In the genomic region with DNA sequence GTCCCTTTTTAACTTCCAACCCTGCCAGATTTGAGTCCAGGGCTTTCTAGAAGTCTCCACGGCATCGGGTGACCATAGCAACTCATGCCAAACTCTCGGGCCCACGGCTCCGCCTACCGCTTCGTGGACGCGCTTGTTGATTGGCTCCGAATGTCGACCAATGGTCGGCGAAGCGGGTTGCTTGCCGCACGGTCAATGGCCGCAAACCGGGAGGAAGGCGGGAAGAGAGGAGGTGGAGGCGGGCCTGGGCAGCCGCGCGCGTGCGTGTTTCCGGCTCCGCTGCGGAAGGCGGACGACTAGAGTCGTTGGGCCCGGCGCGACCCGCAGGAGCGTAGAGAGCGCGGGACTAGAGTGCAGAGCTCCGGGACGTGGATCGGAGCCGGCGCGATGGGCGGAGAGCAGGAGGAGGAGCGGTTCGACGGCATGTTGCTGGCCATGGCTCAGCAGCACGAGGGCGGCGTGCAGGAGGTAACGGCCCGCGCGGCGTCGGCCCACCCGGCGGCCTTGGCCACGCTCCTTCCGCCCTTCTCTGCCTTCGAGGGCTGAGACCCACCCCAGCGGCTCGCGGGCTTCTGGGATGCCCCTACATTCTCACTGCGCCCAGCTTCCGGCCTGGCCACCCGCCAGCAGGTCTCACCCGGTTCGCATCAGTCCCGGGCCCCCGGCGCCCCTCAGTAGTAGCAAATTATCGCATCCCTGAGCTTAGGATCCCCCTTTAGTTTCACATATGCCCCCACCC, we compare ENCODE assay signal across 1 cellular context.
TF ChIP-seq lines count a peak whose summit lies in the region.

A gene (plus strand): TSS at position 282 of the 739 bp plus-strand sequence. CDS start 106 bp downstream, at position 388.

TF ChIP-seq in HepG2, 621 proteins besides CTCF, POLR2A, EP300 and RAD21 (continued from another document and continues in another):
- TF ChIP-seq, protein P1, sequence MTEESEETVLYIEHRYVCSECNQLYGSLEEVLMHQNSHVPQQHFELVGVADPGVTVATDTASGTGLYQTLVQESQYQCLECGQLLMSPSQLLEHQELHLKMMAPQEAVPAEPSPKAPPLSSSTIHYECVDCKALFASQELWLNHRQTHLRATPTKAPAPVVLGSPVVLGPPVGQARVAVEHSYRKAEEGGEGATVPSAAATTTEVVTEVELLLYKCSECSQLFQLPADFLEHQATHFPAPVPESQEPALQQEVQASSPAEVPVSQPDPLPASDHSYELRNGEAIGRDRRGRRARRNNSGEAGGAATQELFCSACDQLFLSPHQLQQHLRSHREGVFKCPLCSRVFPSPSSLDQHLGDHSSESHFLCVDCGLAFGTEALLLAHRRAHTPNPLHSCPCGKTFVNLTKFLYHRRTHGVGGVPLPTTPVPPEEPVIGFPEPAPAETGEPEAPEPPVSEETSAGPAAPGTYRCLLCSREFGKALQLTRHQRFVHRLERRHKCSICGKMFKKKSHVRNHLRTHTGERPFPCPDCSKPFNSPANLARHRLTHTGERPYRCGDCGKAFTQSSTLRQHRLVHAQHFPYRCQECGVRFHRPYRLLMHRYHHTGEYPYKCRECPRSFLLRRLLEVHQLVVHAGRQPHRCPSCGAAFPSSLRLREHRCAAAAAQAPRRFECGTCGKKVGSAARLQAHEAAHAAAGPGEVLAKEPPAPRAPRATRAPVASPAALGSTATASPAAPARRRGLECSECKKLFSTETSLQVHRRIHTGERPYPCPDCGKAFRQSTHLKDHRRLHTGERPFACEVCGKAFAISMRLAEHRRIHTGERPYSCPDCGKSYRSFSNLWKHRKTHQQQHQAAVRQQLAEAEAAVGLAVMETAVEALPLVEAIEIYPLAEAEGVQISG (CRISPR knock-in tag; IDR thresholded peaks at IDR 0.05): peak; percentile 88
- TF ChIP-seq PAF1 (CRISPR knock-in tag; IDR thresholded peaks at IDR 0.05): no peak
- peak; percentile 83; the same call in 1 of the 2 replicates for TF ChIP-seq BRD4 (CRISPR knock-in tag; IDR thresholded peaks at IDR 0.05)
- TF ChIP-seq CAMTA2 (CRISPR knock-in tag; IDR thresholded peaks at IDR 0.05; ENCODE audit: borderline replicate concordance): peak; percentile 85; the same call in 1 of the 2 replicates
- TF ChIP-seq TOE1 (CRISPR knock-in tag; IDR thresholded peaks at IDR 0.05): no peak
- no peak for TF ChIP-seq ASH2L (IDR thresholded peaks at IDR 0.05; ENCODE audit: insufficient read length, low read depth, low read length)
- no peak for TF ChIP-seq KLF12 (CRISPR knock-in tag; IDR thresholded peaks at IDR 0.05; ENCODE audit: borderline replicate concordance)
- TF ChIP-seq, protein P2, sequence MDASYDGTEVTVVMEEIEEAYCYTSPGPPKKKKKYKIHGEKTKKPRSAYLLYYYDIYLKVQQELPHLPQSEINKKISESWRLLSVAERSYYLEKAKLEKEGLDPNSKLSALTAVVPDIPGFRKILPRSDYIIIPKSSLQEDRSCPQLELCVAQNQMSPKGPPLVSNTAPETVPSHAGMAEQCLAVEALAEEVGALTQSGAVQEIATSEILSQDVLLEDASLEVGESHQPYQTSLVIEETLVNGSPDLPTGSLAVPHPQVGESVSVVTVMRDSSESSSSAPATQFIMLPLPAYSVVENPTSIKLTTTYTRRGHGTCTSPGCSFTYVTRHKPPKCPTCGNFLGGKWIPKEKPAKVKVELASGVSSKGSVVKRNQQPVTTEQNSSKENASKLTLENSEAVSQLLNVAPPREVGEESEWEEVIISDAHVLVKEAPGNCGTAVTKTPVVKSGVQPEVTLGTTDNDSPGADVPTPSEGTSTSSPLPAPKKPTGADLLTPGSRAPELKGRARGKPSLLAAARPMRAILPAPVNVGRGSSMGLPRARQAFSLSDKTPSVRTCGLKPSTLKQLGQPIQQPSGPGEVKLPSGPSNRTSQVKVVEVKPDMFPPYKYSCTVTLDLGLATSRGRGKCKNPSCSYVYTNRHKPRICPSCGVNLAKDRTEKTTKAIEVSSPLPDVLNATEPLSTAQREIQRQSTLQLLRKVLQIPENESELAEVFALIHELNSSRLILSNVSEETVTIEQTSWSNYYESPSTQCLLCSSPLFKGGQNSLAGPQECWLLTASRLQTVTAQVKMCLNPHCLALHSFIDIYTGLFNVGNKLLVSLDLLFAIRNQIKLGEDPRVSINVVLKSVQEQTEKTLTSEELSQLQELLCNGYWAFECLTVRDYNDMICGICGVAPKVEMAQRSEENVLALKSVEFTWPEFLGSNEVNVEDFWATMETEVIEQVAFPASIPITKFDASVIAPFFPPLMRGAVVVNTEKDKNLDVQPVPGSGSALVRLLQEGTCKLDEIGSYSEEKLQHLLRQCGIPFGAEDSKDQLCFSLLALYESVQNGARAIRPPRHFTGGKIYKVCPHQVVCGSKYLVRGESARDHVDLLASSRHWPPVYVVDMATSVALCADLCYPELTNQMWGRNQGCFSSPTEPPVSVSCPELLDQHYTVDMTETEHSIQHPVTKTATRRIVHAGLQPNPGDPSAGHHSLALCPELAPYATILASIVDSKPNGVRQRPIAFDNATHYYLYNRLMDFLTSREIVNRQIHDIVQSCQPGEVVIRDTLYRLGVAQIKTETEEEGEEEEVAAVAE (CRISPR knock-in tag; IDR thresholded peaks at IDR 0.05; ENCODE audit: borderline replicate concordance): no peak; the same call in 1 of the 2 replicates
- peak; percentile 62 for TF ChIP-seq CREM (IDR thresholded peaks at IDR 0.05)
- TF ChIP-seq CREM (CRISPR knock-in tag; IDR thresholded peaks at IDR 0.05): no peak
- TF ChIP-seq ISX (CRISPR knock-in tag; conservative IDR thresholded peaks at IDR 0.05): 0 out of 2 replicates have a peak, but pooled peaks have one; percentile 48
- TF ChIP-seq ZNF619 (CRISPR knock-in tag; IDR thresholded peaks at IDR 0.05): no peak
- TF ChIP-seq, protein P3, sequence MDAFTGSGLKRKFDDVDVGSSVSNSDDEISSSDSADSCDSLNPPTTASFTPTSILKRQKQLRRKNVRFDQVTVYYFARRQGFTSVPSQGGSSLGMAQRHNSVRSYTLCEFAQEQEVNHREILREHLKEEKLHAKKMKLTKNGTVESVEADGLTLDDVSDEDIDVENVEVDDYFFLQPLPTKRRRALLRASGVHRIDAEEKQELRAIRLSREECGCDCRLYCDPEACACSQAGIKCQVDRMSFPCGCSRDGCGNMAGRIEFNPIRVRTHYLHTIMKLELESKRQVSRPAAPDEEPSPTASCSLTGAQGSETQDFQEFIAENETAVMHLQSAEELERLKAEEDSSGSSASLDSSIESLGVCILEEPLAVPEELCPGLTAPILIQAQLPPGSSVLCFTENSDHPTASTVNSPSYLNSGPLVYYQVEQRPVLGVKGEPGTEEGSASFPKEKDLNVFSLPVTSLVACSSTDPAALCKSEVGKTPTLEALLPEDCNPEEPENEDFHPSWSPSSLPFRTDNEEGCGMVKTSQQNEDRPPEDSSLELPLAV (CRISPR knock-in tag; conservative IDR thresholded peaks at IDR 0.05; ENCODE audit: low read depth): no peak; the same call in 1 of the 2 replicates
- TF ChIP-seq, protein P4, sequence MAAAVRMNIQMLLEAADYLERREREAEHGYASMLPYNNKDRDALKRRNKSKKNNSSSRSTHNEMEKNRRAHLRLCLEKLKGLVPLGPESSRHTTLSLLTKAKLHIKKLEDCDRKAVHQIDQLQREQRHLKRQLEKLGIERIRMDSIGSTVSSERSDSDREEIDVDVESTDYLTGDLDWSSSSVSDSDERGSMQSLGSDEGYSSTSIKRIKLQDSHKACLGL (CRISPR knock-in tag; IDR thresholded peaks at IDR 0.05): peak; percentile 94
- TF ChIP-seq, protein P5, sequence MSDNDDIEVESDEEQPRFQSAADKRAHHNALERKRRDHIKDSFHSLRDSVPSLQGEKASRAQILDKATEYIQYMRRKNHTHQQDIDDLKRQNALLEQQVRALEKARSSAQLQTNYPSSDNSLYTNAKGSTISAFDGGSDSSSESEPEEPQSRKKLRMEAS (IDR thresholded peaks at IDR 0.05): peak; percentile 96
- TF ChIP-seq, protein P6, sequence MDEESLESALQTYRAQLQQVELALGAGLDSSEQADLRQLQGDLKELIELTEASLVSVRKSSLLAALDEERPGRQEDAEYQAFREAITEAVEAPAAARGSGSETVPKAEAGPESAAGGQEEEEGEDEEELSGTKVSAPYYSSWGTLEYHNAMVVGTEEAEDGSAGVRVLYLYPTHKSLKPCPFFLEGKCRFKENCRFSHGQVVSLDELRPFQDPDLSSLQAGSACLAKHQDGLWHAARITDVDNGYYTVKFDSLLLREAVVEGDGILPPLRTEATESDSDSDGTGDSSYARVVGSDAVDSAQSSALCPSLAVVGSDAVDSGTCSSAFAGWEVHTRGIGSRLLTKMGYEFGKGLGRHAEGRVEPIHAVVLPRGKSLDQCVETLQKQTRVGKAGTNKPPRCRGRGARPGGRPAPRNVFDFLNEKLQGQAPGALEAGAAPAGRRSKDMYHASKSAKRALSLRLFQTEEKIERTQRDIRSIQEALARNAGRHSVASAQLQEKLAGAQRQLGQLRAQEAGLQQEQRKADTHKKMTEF (CRISPR knock-in tag; IDR thresholded peaks at IDR 0.05): peak; percentile 82
- TF ChIP-seq, protein P7, sequence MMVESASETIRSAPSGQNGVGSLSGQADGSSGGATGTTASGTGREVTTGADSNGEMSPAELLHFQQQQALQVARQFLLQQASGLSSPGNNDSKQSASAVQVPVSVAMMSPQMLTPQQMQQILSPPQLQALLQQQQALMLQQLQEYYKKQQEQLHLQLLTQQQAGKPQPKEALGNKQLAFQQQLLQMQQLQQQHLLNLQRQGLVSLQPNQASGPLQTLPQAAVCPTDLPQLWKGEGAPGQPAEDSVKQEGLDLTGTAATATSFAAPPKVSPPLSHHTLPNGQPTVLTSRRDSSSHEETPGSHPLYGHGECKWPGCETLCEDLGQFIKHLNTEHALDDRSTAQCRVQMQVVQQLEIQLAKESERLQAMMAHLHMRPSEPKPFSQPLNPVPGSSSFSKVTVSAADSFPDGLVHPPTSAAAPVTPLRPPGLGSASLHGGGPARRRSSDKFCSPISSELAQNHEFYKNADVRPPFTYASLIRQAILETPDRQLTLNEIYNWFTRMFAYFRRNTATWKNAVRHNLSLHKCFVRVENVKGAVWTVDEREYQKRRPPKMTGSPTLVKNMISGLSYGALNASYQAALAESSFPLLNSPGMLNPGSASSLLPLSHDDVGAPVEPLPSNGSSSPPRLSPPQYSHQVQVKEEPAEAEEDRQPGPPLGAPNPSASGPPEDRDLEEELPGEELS (CRISPR knock-in tag; IDR thresholded peaks at IDR 0.05): peak; percentile 19; the same call in 1 of the 2 replicates
- peak; percentile 43; the same call in 1 of the 2 replicates for TF ChIP-seq ZBTB7B (CRISPR knock-in tag; IDR thresholded peaks at IDR 0.05)
- TF ChIP-seq HNRNPLL (IDR thresholded peaks at IDR 0.05; ENCODE audit: low read depth, low read length, poor library complexity, severe bottlenecking): peak; percentile 94
- TF ChIP-seq, protein P8, sequence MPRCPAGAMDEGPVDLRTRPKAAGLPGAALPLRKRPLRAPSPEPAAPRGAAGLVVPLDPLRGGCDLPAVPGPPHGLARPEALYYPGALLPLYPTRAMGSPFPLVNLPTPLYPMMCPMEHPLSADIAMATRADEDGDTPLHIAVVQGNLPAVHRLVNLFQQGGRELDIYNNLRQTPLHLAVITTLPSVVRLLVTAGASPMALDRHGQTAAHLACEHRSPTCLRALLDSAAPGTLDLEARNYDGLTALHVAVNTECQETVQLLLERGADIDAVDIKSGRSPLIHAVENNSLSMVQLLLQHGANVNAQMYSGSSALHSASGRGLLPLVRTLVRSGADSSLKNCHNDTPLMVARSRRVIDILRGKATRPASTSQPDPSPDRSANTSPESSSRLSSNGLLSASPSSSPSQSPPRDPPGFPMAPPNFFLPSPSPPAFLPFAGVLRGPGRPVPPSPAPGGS (CRISPR knock-in tag; IDR thresholded peaks at IDR 0.05): peak; percentile 89; the same call in 1 of the 2 replicates
- TF ChIP-seq ZNF737 (CRISPR knock-in tag; IDR thresholded peaks at IDR 0.05; ENCODE audit: borderline replicate concordance): peak; percentile 96
- TF ChIP-seq, protein P9, sequence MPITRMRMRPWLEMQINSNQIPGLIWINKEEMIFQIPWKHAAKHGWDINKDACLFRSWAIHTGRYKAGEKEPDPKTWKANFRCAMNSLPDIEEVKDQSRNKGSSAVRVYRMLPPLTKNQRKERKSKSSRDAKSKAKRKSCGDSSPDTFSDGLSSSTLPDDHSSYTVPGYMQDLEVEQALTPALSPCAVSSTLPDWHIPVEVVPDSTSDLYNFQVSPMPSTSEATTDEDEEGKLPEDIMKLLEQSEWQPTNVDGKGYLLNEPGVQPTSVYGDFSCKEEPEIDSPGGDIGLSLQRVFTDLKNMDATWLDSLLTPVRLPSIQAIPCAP (CRISPR knock-in tag; IDR thresholded peaks at IDR 0.05; ENCODE audit: low read depth): no peak
- no peak for TF ChIP-seq MTF1 (CRISPR knock-in tag; IDR thresholded peaks at IDR 0.05)
- TF ChIP-seq MLLT10 (CRISPR knock-in tag; IDR thresholded peaks at IDR 0.05): no peak
- TF ChIP-seq ZFP36 (IDR thresholded peaks at IDR 0.05; ENCODE audit: borderline replicate concordance, low read depth, low read length, partially characterized antibody): no peak
- TF ChIP-seq, protein P10, sequence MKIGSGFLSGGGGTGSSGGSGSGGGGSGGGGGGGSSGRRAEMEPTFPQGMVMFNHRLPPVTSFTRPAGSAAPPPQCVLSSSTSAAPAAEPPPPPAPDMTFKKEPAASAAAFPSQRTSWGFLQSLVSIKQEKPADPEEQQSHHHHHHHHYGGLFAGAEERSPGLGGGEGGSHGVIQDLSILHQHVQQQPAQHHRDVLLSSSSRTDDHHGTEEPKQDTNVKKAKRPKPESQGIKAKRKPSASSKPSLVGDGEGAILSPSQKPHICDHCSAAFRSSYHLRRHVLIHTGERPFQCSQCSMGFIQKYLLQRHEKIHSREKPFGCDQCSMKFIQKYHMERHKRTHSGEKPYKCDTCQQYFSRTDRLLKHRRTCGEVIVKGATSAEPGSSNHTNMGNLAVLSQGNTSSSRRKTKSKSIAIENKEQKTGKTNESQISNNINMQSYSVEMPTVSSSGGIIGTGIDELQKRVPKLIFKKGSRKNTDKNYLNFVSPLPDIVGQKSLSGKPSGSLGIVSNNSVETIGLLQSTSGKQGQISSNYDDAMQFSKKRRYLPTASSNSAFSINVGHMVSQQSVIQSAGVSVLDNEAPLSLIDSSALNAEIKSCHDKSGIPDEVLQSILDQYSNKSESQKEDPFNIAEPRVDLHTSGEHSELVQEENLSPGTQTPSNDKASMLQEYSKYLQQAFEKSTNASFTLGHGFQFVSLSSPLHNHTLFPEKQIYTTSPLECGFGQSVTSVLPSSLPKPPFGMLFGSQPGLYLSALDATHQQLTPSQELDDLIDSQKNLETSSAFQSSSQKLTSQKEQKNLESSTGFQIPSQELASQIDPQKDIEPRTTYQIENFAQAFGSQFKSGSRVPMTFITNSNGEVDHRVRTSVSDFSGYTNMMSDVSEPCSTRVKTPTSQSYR (CRISPR knock-in tag; IDR thresholded peaks at IDR 0.05; ENCODE audit: borderline replicate concordance): 0 out of 2 replicates have a peak, but pooled peaks have one; percentile 10
- TF ChIP-seq, protein P11, sequence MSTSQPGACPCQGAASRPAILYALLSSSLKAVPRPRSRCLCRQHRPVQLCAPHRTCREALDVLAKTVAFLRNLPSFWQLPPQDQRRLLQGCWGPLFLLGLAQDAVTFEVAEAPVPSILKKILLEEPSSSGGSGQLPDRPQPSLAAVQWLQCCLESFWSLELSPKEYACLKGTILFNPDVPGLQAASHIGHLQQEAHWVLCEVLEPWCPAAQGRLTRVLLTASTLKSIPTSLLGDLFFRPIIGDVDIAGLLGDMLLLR (CRISPR knock-in tag; IDR thresholded peaks at IDR 0.05): peak; percentile 94; the same call in 1 of the 2 replicates
- TF ChIP-seq ZNF746 (CRISPR knock-in tag; IDR thresholded peaks at IDR 0.05): peak; percentile 64; the same call in 1 of the 2 replicates
- TF ChIP-seq, protein P12, sequence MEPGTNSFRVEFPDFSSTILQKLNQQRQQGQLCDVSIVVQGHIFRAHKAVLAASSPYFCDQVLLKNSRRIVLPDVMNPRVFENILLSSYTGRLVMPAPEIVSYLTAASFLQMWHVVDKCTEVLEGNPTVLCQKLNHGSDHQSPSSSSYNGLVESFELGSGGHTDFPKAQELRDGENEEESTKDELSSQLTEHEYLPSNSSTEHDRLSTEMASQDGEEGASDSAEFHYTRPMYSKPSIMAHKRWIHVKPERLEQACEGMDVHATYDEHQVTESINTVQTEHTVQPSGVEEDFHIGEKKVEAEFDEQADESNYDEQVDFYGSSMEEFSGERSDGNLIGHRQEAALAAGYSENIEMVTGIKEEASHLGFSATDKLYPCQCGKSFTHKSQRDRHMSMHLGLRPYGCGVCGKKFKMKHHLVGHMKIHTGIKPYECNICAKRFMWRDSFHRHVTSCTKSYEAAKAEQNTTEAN (CRISPR knock-in tag; conservative IDR thresholded peaks at IDR 0.05): 0 out of 2 replicates have a peak, but pooled peaks have one; percentile 20
- no peak for TF ChIP-seq ZFP36L2 (CRISPR knock-in tag; IDR thresholded peaks at IDR 0.05)
